20 cellular contexts compared by ENCODE assay signal in the genomic region with DNA sequence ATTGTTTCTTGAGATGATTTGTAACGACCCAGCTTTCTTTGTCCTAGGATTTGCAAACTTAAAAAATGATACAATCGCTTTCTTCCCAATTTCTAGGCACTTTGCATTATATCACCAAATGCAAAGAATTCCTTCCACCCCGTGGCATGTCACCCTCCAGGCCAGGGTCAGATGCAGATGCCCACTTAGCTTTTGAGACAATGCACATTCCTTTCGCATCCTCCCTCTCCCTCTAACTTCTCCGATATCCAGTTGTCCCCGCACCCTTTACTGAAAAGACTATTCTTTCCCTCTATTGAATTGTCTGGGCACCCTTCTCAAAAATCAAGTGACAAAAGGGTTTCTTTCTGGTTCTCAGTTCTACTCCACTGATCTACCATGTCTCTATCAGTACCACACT. TPM values are rescaled to one million over a fixed set of nuclear protein-coding genes. Genes with fewer than 3 reads are reported as not detected.
DNase-seq lines count a peak whose midpoint lies in the region; ATAC-seq, FAIRE-seq and TF ChIP-seq lines count a peak whose summit lies in the region.
"Had no signal": no experiment of that assay in that cellular context is flagged by ENCODE, and none has a peak within 500 bp of the region (broad histone marks: within the 10 kb centered on the region; RNA-seq: fewer than 3 reads in every experiment).

No MANE protein-coding gene starts in this region.

- no peak overlapping the region for H2AFZ ChIP-seq in MM.1S (ENCODE audit: low read length)
- H2AFZ ChIP-seq in H1 (ENCODE audit: low read length), result no peak overlapping the region

- no peaks in the 10 kb centered on the region for H3K36me3 ChIP-seq in MM.1S (replicated peaks; ENCODE audit: insufficient read depth, low read length)
- no peaks in the 10 kb centered on the region for H3K36me3 ChIP-seq in H1 (ENCODE audit: control insufficient read depth in 2 of 4, insufficient read depth in 4 of 4, low read length in 3 of 4)
- H3K36me3 ChIP-seq: HAP-1 had no signal

- no peak overlapping the region for H3K14ac ChIP-seq in H1 (ENCODE audit: insufficient read length)

- H4K8ac ChIP-seq in H1 (ENCODE audit: extremely low read depth, insufficient read depth, low read length), result no peak overlapping the region

- WGBS in H1 (ENCODE audit: extremely low coverage in 1 of 2, insufficient coverage in 1 of 2, insufficient read length in 1 of 2, insufficient replicate concordance in 2 of 2, low coverage in 1 of 2, low lambda C conversion rate in 2 of 2, missing lambda C conversion rate in 1 of 2), 2 experiments, result 42% methylated on average over 6 of the region's 6 CpGs; no CpG with 5 or more reads in 1 of the 2 experiments

- H3K9me3 ChIP-seq in MM.1S (replicated peaks; ENCODE audit: insufficient read depth, low read length), result no peaks in the 10 kb centered on the region
- H3K9me3 ChIP-seq in H1 (ENCODE audit: insufficient read depth in 2 of 2, low read depth in 1 of 2, low read length in 1 of 2), result no peaks in the 10 kb centered on the region
- H3K9me3 ChIP-seq: HAP-1 had no signal

- H3K79me2 ChIP-seq in MM.1S (ENCODE audit: low read length) (no peaks in the 10 kb centered on the region), H1 (ENCODE audit: control insufficient read depth in 1 of 2, insufficient read depth in 2 of 2, low read length in 2 of 2) (peaks cover 10 to 93% of the 10 kb centered on the region in 2 experiments)

- no peaks in the 10 kb centered on the region for H3F3A ChIP-seq in MM.1S (ENCODE audit: insufficient read depth, low read length)

- H3K79me1 ChIP-seq in H1 (ENCODE audit: low read depth, low read length), result peaks cover 15% of the 10 kb centered on the region; the same call in 1 of the 2 replicates

- H3K18ac ChIP-seq in H1 (ENCODE audit: extremely low read depth, low read length), result no peak overlapping the region

- no peak overlapping the region for H3K4ac ChIP-seq in H1 (replicated peaks; ENCODE audit: insufficient read length, low read depth, low read length)

- no peak for TF ChIP-seq CTCF in MM.1S (IDR thresholded peaks at IDR 0.05; ENCODE audit: low read length)
- TF ChIP-seq CTCF in H1 (IDR thresholded peaks at IDR 0.05; ENCODE audit: control extremely low read depth in 1 of 3, insufficient read depth in 1 of 3, low read depth in 1 of 3, low read length in 3 of 3), result no peak

- POLR2A ChIA-PET in H1 (lab: Charles Lee; ENCODE audit: partially characterized antibody), result interaction anchor here (0.7 to 2.4 kb wide), 3 partner anchors 9 to 29 kb away, joined by 3 to 6 read pairs (median 3); no protein-coding TSS in a partner anchor

- H4K5ac ChIP-seq in H1 (ENCODE audit: insufficient read length, low read depth, low read length), result no peak overlapping the region

- TF ChIP-seq RAD21 in H1 (IDR thresholded peaks at IDR 0.05 in 1 of 2, conservative IDR thresholded peaks at IDR 0.05 in 1 of 2; ENCODE audit: low read depth in 2 of 2, low read length in 2 of 2), result no peak

- H3K27me3 ChIP-seq in MM.1S (replicated peaks; ENCODE audit: insufficient read depth, low read length), result no peaks in the 10 kb centered on the region
- H3K27me3 ChIP-seq in H1 (replicated peaks in 1 of 4; ENCODE audit: control insufficient read depth in 3 of 4, extremely low read depth in 1 of 4, insufficient read depth in 3 of 4, low read length in 3 of 4), result no peaks in the 10 kb centered on the region
- H3K27me3 ChIP-seq: BLaER1 had no signal

- H3K56ac ChIP-seq in H1 (replicated peaks; ENCODE audit: insufficient read length, low read depth, low read length), result no peak overlapping the region

- no peak overlapping the region for H2BK15ac ChIP-seq in H1 (ENCODE audit: low read length)

- H3K27ac ChIP-seq in MM.1S (ENCODE audit: low read length) (peak overlapping the region; percentile 33; the same call in 1 of the 2 replicates), H1 (ENCODE audit: low read depth, low read length) (no peak overlapping the region)
- H3K27ac ChIP-seq: BLaER1 had no signal

- no peaks in the 10 kb centered on the region for H3K9me2 ChIP-seq in MM.1S (replicated peaks; ENCODE audit: insufficient read depth, low read length)

- ATAC-seq in GM19455 (IDR thresholded peaks at IDR 0.05; ENCODE audit: unreplicated experiment) (no peak), HG02798 (IDR thresholded peaks at IDR 0.05; ENCODE audit: poor library complexity, unreplicated experiment) (no peak)
- ATAC-seq: CD8-positive, alpha-beta T cell; HepG2 had no signal

- H2BK120ac ChIP-seq in H1 (replicated peaks; ENCODE audit: low read depth, low read length), result no peak overlapping the region

- no peak overlapping the region for H2BK5ac ChIP-seq in H1 (ENCODE audit: low read depth, low read length)

- no peak overlapping the region for H3K23ac ChIP-seq in H1 (ENCODE audit: insufficient read length)

- no peak for TF ChIP-seq EP300 in H1 (IDR thresholded peaks at IDR 0.05; ENCODE audit: borderline replicate concordance in 1 of 2, low read depth in 2 of 2, low read length in 2 of 2)

- H4K20me1 ChIP-seq in MM.1S (ENCODE audit: insufficient read depth, low read length), result no peaks in the 10 kb centered on the region
- H4K20me1 ChIP-seq in H1 (replicated peaks in 1 of 2; ENCODE audit: control insufficient read depth in 1 of 2, insufficient read depth in 2 of 2, low read length in 2 of 2), result peaks cover 6 to 25% of the 10 kb centered on the region in 2 experiments

- FAIRE-seq in H1 (lab: Jason Lieb, UNC), result no peak
- FAIRE-seq: A204.1, G401.6, GM12891, HepG2, HTR-8/SVneo had no signal

- H2BK12ac ChIP-seq in H1 (ENCODE audit: low read depth, low read length), result no peak overlapping the region

- CTCF ChIA-PET in H1 (lab: Charles Lee; ENCODE audit: partially characterized antibody), result interaction anchor here (1.2 to 1.3 kb wide), 2 partner anchors 17 to 25 kb away, joined by 3 to 4 read pairs; no protein-coding TSS in a partner anchor

- no peak overlapping the region for H2AK5ac ChIP-seq in H1 (ENCODE audit: low read depth, low read length)

- no peak for DNase-seq in MM.1S
- no peak for DNase-seq in H1 (ENCODE audit: low read depth in 1 of 2, low spot score in 2 of 2)
- peak; percentile 40 for DNase-seq in left kidney (ENCODE audit: low read depth, low spot score)
- DNase-seq in NCI-H1105 (lab: John Stamatoyannopoulos, UW), result no peak
- no peak for DNase-seq in AML-193 (lab: John Stamatoyannopoulos, UW)
- DNase-seq: ACHN; Calu3; CD8-positive, alpha-beta T cell; DMS79 treated with DMSO at 0.1 percent for 48 hours; Karpas-422; KBM-7 had no signal

- TF ChIP-seq POLR2A in H1 (IDR thresholded peaks at IDR 0.05; ENCODE audit: control extremely low read depth in 1 of 2, low read depth in 2 of 2, low read length in 2 of 2), result no peak

- H3K4me3 ChIP-seq in MM.1S (ENCODE audit: low read length) (no peak overlapping the region), H1 (ENCODE audit: extremely low read depth in 1 of 4, insufficient read depth in 2 of 4, low read depth in 3 of 4, low read length in 4 of 4) (no peak overlapping the region)
- H3K4me3 ChIP-seq: BLaER1, HAP-1 had no signal

- H3K9ac ChIP-seq in MM.1S (ENCODE audit: low read length) (no peak overlapping the region), H1 (replicated peaks in 1 of 4; ENCODE audit: extremely low read depth in 1 of 4, low read depth in 3 of 4, low read length in 3 of 4) (no peak overlapping the region)
- H3K9ac ChIP-seq: BLaER1 had no signal

- H2BK20ac ChIP-seq in H1 (ENCODE audit: low read length), result no peak overlapping the region

- H4K91ac ChIP-seq in H1 (replicated peaks; ENCODE audit: insufficient read length, low read length), result no peak overlapping the region

- H3K4me2 ChIP-seq in MM.1S (ENCODE audit: low read depth, low read length), result peak overlapping the region; percentile 4; the same call in 1 of the 2 replicates
- H3K4me2 ChIP-seq in H1 (ENCODE audit: insufficient read depth in 1 of 2, low read depth in 2 of 2, low read length in 2 of 2), result peak overlapping the region in 1 of 2 experiments; percentile 22; a peak in 1 of 4 replicates
- H3K4me2 ChIP-seq: BLaER1 had no signal

- no peaks in the 10 kb centered on the region for H3K23me2 ChIP-seq in H1 (ENCODE audit: low read depth, low read length)

- H3K4me1 ChIP-seq in MM.1S (ENCODE audit: low read length) (no peaks in the 10 kb centered on the region), H1 (replicated peaks in 1 of 4; ENCODE audit: control insufficient read depth in 3 of 4, insufficient read depth in 4 of 4, low read length in 3 of 4) (peaks cover 11 to 30% (median 21%) of the 10 kb centered on the region in 4 experiments)

TF ChIP-seq in H1, 55 proteins besides CTCF, POLR2A, EP300 and RAD21:
- TF ChIP-seq TEAD4 (IDR thresholded peaks at IDR 0.05; ENCODE audit: low read depth, low read length), result peak; percentile 71
- no peak for TF ChIP-seq RXRA (IDR thresholded peaks at IDR 0.05; ENCODE audit: insufficient read depth, low read depth, low read length)
- no peak for TF ChIP-seq KDM4A (IDR thresholded peaks at IDR 0.05; ENCODE audit: low read depth, low read length, severe bottlenecking)

RNA-seq across cellular contexts. Expression of gene RNF130, which starts 17.3 kb away (rescaled TPM):
- total RNA-seq in H1 (2021; fragmentation: NEBNext Ultra II Directional; extraction: Animal tissue kit (Norgen Biotek cat#: 25700)), result 63.1 and 65.1 TPM in 2 replicates
- 65.4 and 70.0 TPM in 2 replicates for polyA plus RNA-seq in H1 (2011; rRNA removed)
- polyA plus RNA-seq in H1 (2011; cell fraction: cytosol; rRNA removed), result 73.0 TPM
- 58.2 TPM for polyA plus RNA-seq in H1 (2011; cell fraction: nucleus; rRNA removed)
- 60.3 to 80.3 TPM (median 67.1 TPM) in 4 replicates for polyA plus RNA-seq in H1 (2012, experiment 1 of 2)
- 55.3 TPM for polyA plus RNA-seq in H1 (2012, experiment 2 of 2)
- 78.6 TPM for polyA plus RNA-seq in H1 (2013, experiment 1 of 2)
- 86.8 TPM for polyA plus RNA-seq in H1 (2013, experiment 2 of 2)
- 56.6 and 57.4 TPM in 2 replicates for polyA minus RNA-seq in H1 (2011; rRNA and poly(A)+ RNA removed)
- polyA minus RNA-seq in H1 (2011; cell fraction: cytosol; rRNA and poly(A)+ RNA removed), result 35.1 TPM
- polyA minus RNA-seq in H1 (2011; cell fraction: nucleus; rRNA and poly(A)+ RNA removed), result 73.0 TPM
